ENCODE assay signal across 34 cellular contexts in genomic region chr14:64581817-64582216, GRCh38. TPM values are rescaled to one million over a fixed set of nuclear protein-coding genes. Genes with fewer than 3 reads are reported as not detected.
"Had no signal": no experiment of that assay in that cellular context is flagged by ENCODE, and none has a peak within 500 bp of the region (broad histone marks: within the 10 kb centered on the region; RNA-seq: fewer than 3 reads in every experiment).

No MANE protein-coding gene starts in this region.

- H3K27ac ChIP-seq: ascending aorta, WERI-Rb-1 had no signal

- H3K4me1 ChIP-seq: ascending aorta had no signal

- H3K9me3 ChIP-seq: ascending aorta, MG63 had no signal

- H3K4me3 Mint-ChIP-seq: activated CD4-positive, alpha-beta T cell treated with anti-CD3 and anti-CD28 coated beads, Interleukin-2, amount 10 ng/mL, durations not matched to agents 24 days and 14 days; activated CD8-positive, alpha-beta T cell treated with anti-CD3 and anti-CD28 coated beads for 36 hours; activated naive CD8-positive, alpha-beta T cell treated with anti-CD3 and anti-CD28 coated beads, Interleukin-2, amount 10 ng/mL, durations not matched to agents 7 days and 5 days; activated T-cell treated with anti-CD3 and anti-CD28 coated beads, Interleukin-2, amount 50 U/mL, for 72 hours; activated T-helper 17 cell treated with anti-CD3 and anti-CD28 coated beads, Interleukin-2, amount 50 U/mL, for 72 hours had no signal

- ATAC-seq: activated CD8-positive, alpha-beta T cell treated with anti-CD3 and anti-CD28 coated beads for 36 hours; activated T-cell treated with anti-CD3 and anti-CD28 coated beads, Interleukin-2, amount 50 U/mL, for 72 hours; activated T-helper 17 cell treated with anti-CD3 and anti-CD28 coated beads, Interleukin-2, amount 50 U/mL, for 72 hours had no signal

- H3K36me3 Mint-ChIP-seq: activated naive CD8-positive, alpha-beta T cell treated with anti-CD3 and anti-CD28 coated beads, Interleukin-2, amount 10 ng/mL, durations not matched to agents 7 days and 5 days had no signal

- H3K27ac Mint-ChIP-seq: activated CD4-positive, alpha-beta T cell treated with anti-CD3 and anti-CD28 coated beads, Interleukin-2, amount 10 ng/mL, durations not matched to agents 24 days and 14 days; activated CD8-positive, alpha-beta T cell treated with anti-CD3 and anti-CD28 coated beads for 36 hours; activated naive CD8-positive, alpha-beta T cell treated with anti-CD3 and anti-CD28 coated beads, Interleukin-2, amount 10 ng/mL, durations not matched to agents 7 days and 5 days; activated T-cell treated with anti-CD3 and anti-CD28 coated beads, Interleukin-2, amount 50 U/mL, for 72 hours; activated T-helper 17 cell treated with anti-CD3 and anti-CD28 coated beads, Interleukin-2, amount 50 U/mL, for 72 hours had no signal

- H3K27me3 ChIP-seq: ascending aorta, cardiac muscle cell, MG63 had no signal

- H3K9me3 Mint-ChIP-seq: activated CD4-positive, alpha-beta T cell treated with anti-CD3 and anti-CD28 coated beads, Interleukin-2, amount 10 ng/mL, durations not matched to agents 24 days and 14 days; activated CD8-positive, alpha-beta T cell treated with anti-CD3 and anti-CD28 coated beads for 36 hours; activated naive CD8-positive, alpha-beta T cell treated with anti-CD3 and anti-CD28 coated beads, Interleukin-2, amount 10 ng/mL, durations not matched to agents 7 days and 5 days; activated T-cell treated with anti-CD3 and anti-CD28 coated beads, Interleukin-2, amount 50 U/mL, for 72 hours; activated T-helper 17 cell treated with anti-CD3 and anti-CD28 coated beads, Interleukin-2, amount 50 U/mL, for 72 hours had no signal

- DNase-seq: activated CD4-positive, alpha-beta T cell treated with anti-CD3 and anti-CD28 coated beads, Interleukin-2, amount 10 ng/mL, durations not matched to agents 24 days and 14 days; activated CD4-positive, alpha-beta T cell treated with anti-CD3 and anti-CD28 coated beads, Interleukin-2, amount 50 U/mL, for 4 hours; activated CD8-positive, alpha-beta T cell treated with anti-CD3 and anti-CD28 coated beads for 36 hours; activated effector memory CD4-positive, alpha-beta T cell treated with anti-CD3 and anti-CD28 coated beads, Interleukin-2, amount 50 U/mL, for 16 hours; activated naive CD4-positive, alpha-beta T cell; activated naive CD4-positive, alpha-beta T cell treated with anti-CD3 and anti-CD28 coated beads, Interleukin-2, amount 50 U/mL, for 16 hours; activated naive CD8-positive, alpha-beta T cell treated with anti-CD3 and anti-CD28 coated beads, Interleukin-2, amount 10 ng/mL, durations not matched to agents 7 days and 5 days; activated T-cell treated with anti-CD3 and anti-CD28 coated beads, Interleukin-2, amount 50 U/mL, for 1 hour; activated T-cell treated with anti-CD3 and anti-CD28 coated beads, Interleukin-2, amount 50 U/mL, for 72 hours; amygdala; Kasumi-1; KG1; MG63; NCI-H1048; NCI-H1105 treated with DMSO at 0.1 percent for 48 hours; NCI-H1436; NCI-H187; NCI-H2029 treated with DMSO at 0.1 percent for 48 hours; NCI-H2107; NCI-H2171; NCI-H510A; NCI-H526; NCI-H748 treated with DMSO at 0.1 percent for 48 hours; NK-92 treated with Interleukin-12 subunit alpha and Interleukin-12 subunit beta, amount 100 ng/mL, for 24 hours; Right ventricle myocardium superior; SW 1271; T-helper 1 cell; T-helper 2 cell; T1000; WERI-Rb-1 had no signal

- H3K4me3 ChIP-seq: ascending aorta, cardiac muscle cell, MG63 had no signal

- H3K27me3 Mint-ChIP-seq: activated CD8-positive, alpha-beta T cell treated with anti-CD3 and anti-CD28 coated beads for 36 hours; activated naive CD8-positive, alpha-beta T cell treated with anti-CD3 and anti-CD28 coated beads, Interleukin-2, amount 10 ng/mL, durations not matched to agents 7 days and 5 days; activated T-helper 17 cell treated with anti-CD3 and anti-CD28 coated beads, Interleukin-2, amount 50 U/mL, for 72 hours had no signal

- H3K4me1 Mint-ChIP-seq: activated CD4-positive, alpha-beta T cell treated with anti-CD3 and anti-CD28 coated beads, Interleukin-2, amount 10 ng/mL, durations not matched to agents 24 days and 14 days; activated naive CD8-positive, alpha-beta T cell treated with anti-CD3 and anti-CD28 coated beads, Interleukin-2, amount 10 ng/mL, durations not matched to agents 7 days and 5 days; activated T-helper 17 cell treated with anti-CD3 and anti-CD28 coated beads, Interleukin-2, amount 50 U/mL, for 72 hours had no signal

- H3K36me3 ChIP-seq: ascending aorta, cardiac muscle cell, MG63, WERI-Rb-1 had no signal

RNA-seq across cellular contexts. Expression of gene PPP1R36, which starts 32.1 kb away (rescaled TPM):
- total RNA-seq: activated T-helper 17 cell treated with anti-CD3 and anti-CD28 coated beads, Interleukin-2, amount 50 U/mL, for 72 hours; ascending aorta; cardiac muscle cell; OCI-LY7 had no signal
